12 cellular contexts compared by ENCODE assay signal in the genomic region with DNA sequence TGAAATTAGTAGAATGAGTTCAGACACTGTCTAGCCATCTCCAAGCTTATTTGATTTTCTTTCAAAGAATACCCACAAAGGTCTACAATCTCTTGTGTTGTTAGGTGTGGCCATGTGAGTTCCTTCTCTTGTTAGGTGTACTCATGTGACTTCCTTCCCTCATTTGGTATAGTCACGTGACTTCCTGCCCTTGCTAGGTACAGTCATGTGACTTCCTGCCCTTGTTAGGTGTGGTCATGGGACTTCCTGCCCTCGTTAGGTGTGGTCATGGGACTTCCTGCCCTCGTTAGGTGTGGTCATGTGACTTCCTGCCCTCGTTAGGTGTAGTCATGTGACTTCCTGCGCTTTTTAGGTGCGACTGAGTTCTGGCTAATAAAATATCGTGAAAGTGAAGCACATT.
DNase-seq lines count a peak whose midpoint lies in the region; ATAC-seq and TF ChIP-seq lines count a peak whose summit lies in the region.
"Had no signal": no experiment of that assay in that cellular context is flagged by ENCODE, and none has a peak within 500 bp of the region (broad histone marks: within the 10 kb centered on the region; RNA-seq: fewer than 3 reads in every experiment).

No MANE protein-coding gene starts in this region.

- peak overlapping the region; percentile 28 for H3K4me3 Mint-ChIP-seq in activated naive CD8-positive, alpha-beta T cell

- peaks cover 33% of the 10 kb centered on the region for H3K9me3 Mint-ChIP-seq in activated naive CD8-positive, alpha-beta T cell (ENCODE audit: low read depth)

- no peaks in the 10 kb centered on the region for H3K36me3 ChIP-seq in sigmoid colon
- H3K36me3 ChIP-seq: gastrocnemius medialis had no signal

- no peak overlapping the region for H3K4me3 ChIP-seq in sigmoid colon
- H3K4me3 ChIP-seq: gastrocnemius medialis had no signal

- no peaks in the 10 kb centered on the region for H3K27me3 ChIP-seq in sigmoid colon
- H3K27me3 ChIP-seq: gastrocnemius medialis had no signal

- H3K27ac Mint-ChIP-seq in activated naive CD8-positive, alpha-beta T cell, result peak overlapping the region; percentile 87

- no peaks in the 10 kb centered on the region for H3K4me1 ChIP-seq in sigmoid colon

- 62% methylated on average over 7 of the region's 7 CpGs for WGBS in sigmoid colon, 2 donors

- H3K27me3 Mint-ChIP-seq in activated naive CD8-positive, alpha-beta T cell, result peaks cover 13% of the 10 kb centered on the region

- H3K9me3 ChIP-seq in sigmoid colon, result peaks cover 0 to 10% (median 0%) of the 10 kb centered on the region in 4 donors
- H3K9me3 ChIP-seq: gastrocnemius medialis had no signal

- no peak for TF ChIP-seq POLR2A in sigmoid colon (IDR thresholded peaks at IDR 0.05)

- peaks cover 34% of the 10 kb centered on the region for H3K36me3 Mint-ChIP-seq in activated naive CD8-positive, alpha-beta T cell

- no peak for TF ChIP-seq CTCF in sigmoid colon (IDR thresholded peaks at IDR 0.05)

- TF ChIP-seq EP300 in sigmoid colon (IDR thresholded peaks at IDR 0.05), result no peak

- intact Hi-C loops in sigmoid colon (cut with DNase I), result no loop called here

- H3K27ac ChIP-seq in sigmoid colon, result no peak overlapping the region
- H3K27ac ChIP-seq: gastrocnemius medialis had no signal

- H3K4me1 Mint-ChIP-seq in activated naive CD8-positive, alpha-beta T cell (ENCODE audit: low read depth), result peaks cover 18% of the 10 kb centered on the region

- ATAC-seq in GM18861 (IDR thresholded peaks at IDR 0.05; ENCODE audit: unreplicated experiment), result no peak
- ATAC-seq: gastrocnemius medialis, left lobe of liver had no signal

- DNase-seq in activated CD4-positive, alpha-beta T cell treated with anti-CD3 and anti-CD28 coated beads for 24 hours (ENCODE audit: low read depth in 2 of 2), result peak; percentile 1 to 2
- no peak for DNase-seq in activated CD4-positive, alpha-beta T cell treated with anti-CD3 and anti-CD28 coated beads, Interleukin-2, amount 50 U/mL, for 48 hours
- DNase-seq in T-helper 9 cell (peak; percentile 10), sigmoid colon (no peak), NCI-H1048 (lab: John Stamatoyannopoulos, UW) (no peak)
- DNase-seq in stimulated activated CD8-positive, alpha-beta memory T cell treated with anti-CD3 and anti-CD28 coated beads, Interleukin-15, amount 100 ng/mL, for 1 hour (ENCODE audit: low read depth), result peak; percentile 0
- DNase-seq: gastrocnemius medialis, NCI-H146, OCI-M1 had no signal

Comparison
In these comparisons a context has a peak if more than half of its experiments do, and no peak if none do; other contexts are left out.
1. DNase-seq: peak in activated CD4-positive, alpha-beta T cell treated with anti-CD3 and anti-CD28 coated beads for 24 hours (2 of 2), T-helper 9 cell (single experiment) and stimulated activated CD8-positive, alpha-beta memory T cell treated with anti-CD3 and anti-CD28 coated beads, Interleukin-15, amount 100 ng/mL, for 1 hour (single experiment); none in activated CD4-positive, alpha-beta T cell treated with anti-CD3 and anti-CD28 coated beads, Interleukin-2, amount 50 U/mL, for 48 hours (0 of 2), sigmoid colon (single experiment) and NCI-H1048 (single experiment).